In genomic region chr16:71498031-71498430, GRCh38 we compare ENCODE assay signal across 9 cellular contexts. TPM values are rescaled to one million over a fixed set of nuclear protein-coding genes. Genes with fewer than 3 reads are reported as not detected.
"Had no signal": no experiment of that assay in that cellular context is flagged by ENCODE, and none has a peak within 500 bp of the region (broad histone marks: within the 10 kb centered on the region; RNA-seq: fewer than 3 reads in every experiment).

No MANE protein-coding gene starts in this region.

- ATAC-seq: GM12878 had no signal

- DNase-seq: GDM1, GF-D8 had no signal

- H3K4me3 ChIP-seq: GM12878 had no signal

- FAIRE-seq: G401.6, GM12878, GM12891, GM12892, GM18507, GM19239 had no signal

RNA-seq across cellular contexts. Expression of gene CHST4, which starts 28.2 kb away (rescaled TPM):
- total RNA-seq: G401 had no signal

RNA-seq across cellular contexts. Expression of gene TLE7, which starts 56.2 kb away (rescaled TPM):
- total RNA-seq: G401, GM12878 had no signal
- polyA plus RNA-seq: GM12878 had no signal
